ENCODE assay signal across 19 cellular contexts in the genomic region with DNA sequence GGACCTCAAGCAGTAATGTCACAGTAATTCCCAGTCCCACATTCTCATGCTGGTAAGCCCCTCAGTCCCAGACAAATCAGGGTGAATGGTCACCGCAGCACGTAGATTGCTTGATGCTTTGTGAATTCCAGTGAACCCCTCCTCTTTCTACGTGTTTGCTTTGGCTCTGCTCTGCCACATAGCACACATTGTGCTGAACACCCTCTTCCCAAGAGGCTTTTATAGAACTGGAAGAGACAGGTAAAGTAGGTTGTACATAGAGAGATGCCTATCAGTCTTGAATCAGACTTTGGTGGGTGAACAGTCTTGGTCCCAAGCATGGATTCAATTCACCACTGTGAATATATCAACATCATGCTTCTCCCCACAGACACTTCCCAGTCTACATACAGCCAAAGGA. TPM values are rescaled to one million over a fixed set of nuclear protein-coding genes. Genes with fewer than 3 reads are reported as not detected.
A peak's percentile ranks its signal among the peaks of the same experiment; 100 is the strongest.
DNase-seq lines count a peak whose midpoint lies in the region; ATAC-seq, FAIRE-seq and TF ChIP-seq lines count a peak whose summit lies in the region.
"Had no signal": no experiment of that assay in that cellular context is flagged by ENCODE, and none has a peak within 500 bp of the region (broad histone marks: within the 10 kb centered on the region; RNA-seq: fewer than 3 reads in every experiment).

No MANE protein-coding gene starts in this region.

- intact Hi-C loops in IMR-90 (cut with micrococcal nuclease): loop anchor here (2.0 kb wide), 1 partner anchor 14 kb away; no protein-coding TSS in a partner anchor
- intact Hi-C loops in endothelial cell of umbilical vein (cut with micrococcal nuclease): no loop called here
- intact Hi-C loops in left lung (cut with DNase I): no loop called here

- no peak overlapping the region for H2BK5ac ChIP-seq in IMR-90 (ENCODE audit: low read depth, low read length, poor library complexity, severe bottlenecking)

- H2BK20ac ChIP-seq in IMR-90 (ENCODE audit: low read depth, low read length): no peak overlapping the region; the same call in 1 of the 2 replicates

- H2AK5ac ChIP-seq in IMR-90 (ENCODE audit: low read depth, low read length): no peak overlapping the region

- H3K9ac ChIP-seq in IMR-90 (ENCODE audit: low read depth, low read length) (no peak overlapping the region), endothelial cell of umbilical vein (replicated peaks; ENCODE audit: extremely low read depth, insufficient read depth, low read length) (no peak overlapping the region)
- H3K9ac ChIP-seq: BLaER1 treated with 17β-estradiol and CSF1 and Interleukin-3, amounts not matched to agents 10 nM and 100 nM had no signal

- H4K5ac ChIP-seq in IMR-90 (ENCODE audit: low read depth, low read length): no peak overlapping the region

- CTCF ChIA-PET in IMR-90 (lab: Yijun Ruan, JAX): interaction anchor here (0.7 kb wide), 1 partner anchor 11 kb away, joined by 3 read pairs; no protein-coding TSS in a partner anchor
- CTCF ChIA-PET in endothelial cell of umbilical vein (lab: Charles Lee): interaction anchor here (1.5 kb wide), 1 partner anchor 12 kb away, joined by 6 read pairs; no protein-coding TSS in a partner anchor

- no peaks in the 10 kb centered on the region for H3K36me3 ChIP-seq in IMR-90 (ENCODE audit: control insufficient read depth, insufficient read depth, low read length)
- H3K36me3 ChIP-seq in endothelial cell of umbilical vein (ENCODE audit: control insufficient read depth in 2 of 2, extremely low read depth in 1 of 2, insufficient read depth in 2 of 2, low read length in 2 of 2): no peaks in the 10 kb centered on the region
- no peaks in the 10 kb centered on the region for H3K36me3 ChIP-seq in left lung
- H3K36me3 ChIP-seq: BLaER1 treated with 17β-estradiol and CSF1 and Interleukin-3, amounts not matched to agents 10 nM and 100 nM had no signal

- H3K9me3 ChIP-seq in IMR-90 (ENCODE audit: control insufficient read depth, insufficient read depth, low read length) (no peaks in the 10 kb centered on the region), endothelial cell of umbilical vein (replicated peaks; ENCODE audit: control insufficient read depth, insufficient read depth, low read length) (no peaks in the 10 kb centered on the region), left lung (no peaks in the 10 kb centered on the region)
- H3K9me3 ChIP-seq: BLaER1 treated with 17β-estradiol and CSF1 and Interleukin-3, amounts not matched to agents 10 nM and 100 nM had no signal

- H3K14ac ChIP-seq in IMR-90 (replicated peaks; ENCODE audit: low read depth, low read length): no peak overlapping the region

- no peak overlapping the region for H3K18ac ChIP-seq in IMR-90 (ENCODE audit: low read depth, low read length)

- in situ Hi-C loops in IMR-90 (cut with MboI; ENCODE audit: low sequenced_read_pairs): no loop called here

- ATAC-seq in IMR-90 (ENCODE audit: low read depth) (no peak), left lung (peak; percentile 30), HG02588 (IDR thresholded peaks at IDR 0.05; ENCODE audit: unreplicated experiment) (no peak)

- peak overlapping the region; percentile 37 for H2AK9ac ChIP-seq in IMR-90 (replicated peaks; ENCODE audit: low read depth, low read length, poor library complexity)

- no CpG with 5 or more reads among the region's 3 CpGs for WGBS in IMR-90 (ENCODE audit: extremely low coverage in 2 of 2, insufficient read length in 1 of 2), 2 experiments

- H3K79me2 ChIP-seq in endothelial cell of umbilical vein (ENCODE audit: control insufficient read depth, insufficient read depth, low read length): no peaks in the 10 kb centered on the region

- no peak overlapping the region for H2BK120ac ChIP-seq in IMR-90 (ENCODE audit: low read depth, low read length)

- H2AFZ ChIP-seq in IMR-90 (replicated peaks; ENCODE audit: low read length, poor library complexity) (no peak overlapping the region), endothelial cell of umbilical vein (ENCODE audit: low read depth, low read length) (no peak overlapping the region)

- no peak overlapping the region for H3K4me3 ChIP-seq in IMR-90 (ENCODE audit: insufficient read depth, low read depth, low read length)
- H3K4me3 ChIP-seq in endothelial cell of umbilical vein (replicated peaks in 1 of 3; ENCODE audit: insufficient read depth in 1 of 3, low read depth in 1 of 3, low read length in 3 of 3): no peak overlapping the region
- H3K4me3 ChIP-seq in left lung: no peak overlapping the region
- H3K4me3 ChIP-seq: BLaER1 treated with 17β-estradiol and CSF1 and Interleukin-3, amounts not matched to agents 10 nM and 100 nM had no signal

- no peak for FAIRE-seq in endothelial cell of umbilical vein (lab: Jason Lieb, UNC)
- FAIRE-seq: GM12891, GM19239 had no signal

- no peak overlapping the region for H3K56ac ChIP-seq in IMR-90 (ENCODE audit: extremely low read depth, insufficient read depth, low read length)

- H3K27ac ChIP-seq in IMR-90 (ENCODE audit: insufficient read depth, low read length): no peak overlapping the region
- H3K27ac ChIP-seq in endothelial cell of umbilical vein (ENCODE audit: insufficient read depth, low read depth, low read length): no peak overlapping the region
- no peak overlapping the region for H3K27ac ChIP-seq in left lung
- H3K27ac ChIP-seq: BLaER1 treated with 17β-estradiol and CSF1 and Interleukin-3, amounts not matched to agents 10 nM and 100 nM; HL-60 had no signal

- H4K20me1 ChIP-seq in IMR-90 (ENCODE audit: insufficient read depth, low read length) (no peaks in the 10 kb centered on the region), endothelial cell of umbilical vein (replicated peaks; ENCODE audit: control insufficient read depth, extremely low read depth, insufficient read depth, low read length) (no peaks in the 10 kb centered on the region)
- H4K20me1 ChIP-seq: BLaER1 treated with 17β-estradiol and CSF1 and Interleukin-3, amounts not matched to agents 10 nM and 100 nM had no signal

- no peaks in the 10 kb centered on the region for H3K79me1 ChIP-seq in IMR-90 (ENCODE audit: low read depth in 1 of 2, low read length in 2 of 2)

- no peaks in the 10 kb centered on the region for H3K4me1 ChIP-seq in IMR-90 (ENCODE audit: control insufficient read depth, insufficient read depth, low read length)
- no peaks in the 10 kb centered on the region for H3K4me1 ChIP-seq in endothelial cell of umbilical vein (ENCODE audit: control insufficient read depth, extremely low read depth, insufficient read depth, low read length)
- no peaks in the 10 kb centered on the region for H3K4me1 ChIP-seq in left lung

- 0 out of 2 replicates have a peak overlapping the region, but pooled peaks have one; percentile 7 for H4K91ac ChIP-seq in IMR-90 (ENCODE audit: insufficient read depth, low read depth, low read length)

- BruUV-seq in IMR-90 (replicated peaks; lab: Mats Ljungman, UMichigan): no TSS peak
- no TSS peak for BruUV-seq in endothelial cell of umbilical vein (replicated peaks; lab: Mats Ljungman, UMichigan)

- dilution Hi-C loops in IMR-90 (cut with HindIII; ENCODE audit: low sequenced_read_pairs, unreplicated experiment) (no loop called here), endothelial cell of umbilical vein (cut with MboI; ENCODE audit: extremely low pct_ligation_motif_present, low sequenced_read_pairs) (no loop called here)

- no peak overlapping the region for H3K4me2 ChIP-seq in IMR-90 (ENCODE audit: low read depth, low read length)
- no peak overlapping the region for H3K4me2 ChIP-seq in endothelial cell of umbilical vein (ENCODE audit: insufficient read depth, low read length)

- TF ChIP-seq CTCF in GM10266 (IDR thresholded peaks at IDR 0.05; ENCODE audit: control insufficient read depth, insufficient read depth, low read depth, missing control alignments) (no peak), IMR-90 (conservative IDR thresholded peaks at IDR 0.05; ENCODE audit: low read depth, low read length) (no peak), endothelial cell of umbilical vein (IDR thresholded peaks at IDR 0.05; ENCODE audit: extremely low read depth in 1 of 2, insufficient read depth in 1 of 2, low read depth in 1 of 2, low read length in 2 of 2) (no peak), left lung (IDR thresholded peaks at IDR 0.05) (no peak)

- POLR2A ChIA-PET in IMR-90 (lab: Charles Lee; ENCODE audit: unreplicated experiment) (no interaction called here), endothelial cell of umbilical vein (lab: Charles Lee) (no interaction called here)

- peaks cover 9% of the 10 kb centered on the region for H3K27me3 ChIP-seq in IMR-90 (ENCODE audit: control insufficient read depth, insufficient read depth, low read length)
- H3K27me3 ChIP-seq in endothelial cell of umbilical vein (ENCODE audit: control insufficient read depth in 2 of 2, insufficient read depth in 2 of 2, low read length in 2 of 2): no peaks in the 10 kb centered on the region
- peaks cover 0 to 4% of the 10 kb centered on the region in 2 donors for H3K27me3 ChIP-seq in left lung
- H3K27me3 ChIP-seq: BLaER1 treated with 17β-estradiol and CSF1 and Interleukin-3, amounts not matched to agents 10 nM and 100 nM had no signal

- TF ChIP-seq RAD21 in IMR-90 (IDR thresholded peaks at IDR 0.05; ENCODE audit: low read length): no peak

- DNase-seq in GM10266 (ENCODE audit: extremely low spot score) (peak; percentile 0), IMR-90 (no peak), endothelial cell of umbilical vein (ENCODE audit: low read depth, low spot score) (peak; percentile 0), left lung (no peak), NCI-H1694 (lab: John Stamatoyannopoulos, UW) (no peak), SHP77 (lab: John Stamatoyannopoulos, UW) (no peak)
- DNase-seq in stimulated activated CD4-positive, alpha-beta T cell treated with anti-CD3 and anti-CD28 coated beads, Interleukin-2, amount 100 ng/mL, for 24 hours: no peak
- DNase-seq: ACHN; CD4-positive, CD25-positive, alpha-beta regulatory T cell; DMS53; HCEC 1CT; HFFc6 had no signal

- no peak overlapping the region for H3K4ac ChIP-seq in IMR-90 (ENCODE audit: low read depth, low read length)

- H3K9me1 ChIP-seq in IMR-90 (ENCODE audit: insufficient read depth, low read length) (no peaks in the 10 kb centered on the region), endothelial cell of umbilical vein (replicated peaks; ENCODE audit: control insufficient read depth, extremely low read depth, insufficient read depth, low read length) (no peaks in the 10 kb centered on the region)

- H4K8ac ChIP-seq in IMR-90 (ENCODE audit: low read depth in 2 of 2, low read length in 2 of 2): no peak overlapping the region

- TF ChIP-seq POLR2A in IMR-90 (IDR thresholded peaks at IDR 0.05; ENCODE audit: low read depth, low read length): no peak
- TF ChIP-seq POLR2A in endothelial cell of umbilical vein (IDR thresholded peaks at IDR 0.05; ENCODE audit: low read depth, low read length): no peak

- H2BK15ac ChIP-seq in IMR-90 (ENCODE audit: low read depth, low read length): peak overlapping the region; percentile 2; the same call in 1 of the 3 replicates

- no peak overlapping the region for H3K23ac ChIP-seq in IMR-90 (ENCODE audit: low read depth, low read length)

RNA-seq across cellular contexts. Expression of a gene that starts 0.6 kb away (rescaled TPM):
- total RNA-seq in IMR-90 (2012; rRNA removed) (not detected in 2 replicates), endothelial cell of umbilical vein (not detected in 2 replicates), left lung (not detected)
- polyA plus RNA-seq in IMR-90 (2012; rRNA removed) (not detected in 2 replicates), endothelial cell of umbilical vein (not detected in 2 replicates)
- polyA plus RNA-seq in IMR-90 (2012; cell fraction: cytosol; rRNA removed): not detected in 2 replicates
- not detected in 2 replicates for polyA plus RNA-seq in IMR-90 (2012; cell fraction: nucleus; rRNA removed; ENCODE audit: low replicate concordance)
- not detected in 2 replicates for polyA plus RNA-seq in endothelial cell of umbilical vein (2011; cell fraction: cytosol; rRNA removed)
- polyA plus RNA-seq in endothelial cell of umbilical vein (2011; cell fraction: nucleus; rRNA removed): not detected in 2 replicates
- polyA plus RNA-seq in endothelial cell of umbilical vein (2012): not detected in 2 replicates
- not detected in 2 replicates for polyA minus RNA-seq in endothelial cell of umbilical vein
- polyA minus RNA-seq in endothelial cell of umbilical vein (2011; cell fraction: cytosol; rRNA and poly(A)+ RNA removed): not detected
- not detected in 2 replicates for polyA minus RNA-seq in endothelial cell of umbilical vein (2011; cell fraction: nucleus; rRNA and poly(A)+ RNA removed)
- total RNA-seq: A172; CD4-positive, CD25-positive, alpha-beta regulatory T cell; H4; HFFc6 had no signal
- polyA plus RNA-seq: CD4-positive, CD25-positive, alpha-beta regulatory T cell had no signal

RNA-seq across cellular contexts. Expression of a gene that starts 9.4 kb away (rescaled TPM):
- not detected in 2 replicates for total RNA-seq in IMR-90 (2012; rRNA removed)
- polyA plus RNA-seq in IMR-90 (2012; rRNA removed): not detected in 2 replicates
- polyA plus RNA-seq in IMR-90 (2012; cell fraction: cytosol; rRNA removed): not detected in 2 replicates
- not detected in 2 replicates for polyA plus RNA-seq in IMR-90 (2012; cell fraction: nucleus; rRNA removed; ENCODE audit: low replicate concordance)
- not detected in 2 replicates for total RNA-seq in endothelial cell of umbilical vein
- not detected in 2 replicates for polyA plus RNA-seq in endothelial cell of umbilical vein
- polyA plus RNA-seq in endothelial cell of umbilical vein (2011; cell fraction: cytosol; rRNA removed): not detected in 2 replicates
- polyA plus RNA-seq in endothelial cell of umbilical vein (2011; cell fraction: nucleus; rRNA removed): not detected in 2 replicates
- not detected in 2 replicates for polyA plus RNA-seq in endothelial cell of umbilical vein (2012)
- polyA minus RNA-seq in endothelial cell of umbilical vein: not detected in 2 replicates
- polyA minus RNA-seq in endothelial cell of umbilical vein (2011; cell fraction: cytosol; rRNA and poly(A)+ RNA removed): not detected
- not detected in 2 replicates for polyA minus RNA-seq in endothelial cell of umbilical vein (2011; cell fraction: nucleus; rRNA and poly(A)+ RNA removed)
- total RNA-seq in left lung: not detected
- total RNA-seq: A172; CD4-positive, CD25-positive, alpha-beta regulatory T cell; H4; HFFc6 had no signal
- polyA plus RNA-seq: CD4-positive, CD25-positive, alpha-beta regulatory T cell had no signal

RNA-seq across cellular contexts. Expression of a gene that starts 10.9 kb away (rescaled TPM):
- total RNA-seq in IMR-90 (2012; rRNA removed): not detected in 2 replicates
- not detected in 2 replicates for polyA plus RNA-seq in IMR-90 (2012; rRNA removed)
- not detected in 2 replicates for polyA plus RNA-seq in IMR-90 (2012; cell fraction: cytosol; rRNA removed)
- not detected in 2 replicates for polyA plus RNA-seq in IMR-90 (2012; cell fraction: nucleus; rRNA removed; ENCODE audit: low replicate concordance)
- not detected in 2 replicates for total RNA-seq in endothelial cell of umbilical vein
- polyA plus RNA-seq in endothelial cell of umbilical vein: not detected in 2 replicates
- polyA plus RNA-seq in endothelial cell of umbilical vein (2011; cell fraction: cytosol; rRNA removed): not detected in 2 replicates
- polyA plus RNA-seq in endothelial cell of umbilical vein (2011; cell fraction: nucleus; rRNA removed): not detected in 2 replicates
- polyA plus RNA-seq in endothelial cell of umbilical vein (2012): not detected in 2 replicates
- not detected in 2 replicates for polyA minus RNA-seq in endothelial cell of umbilical vein
- polyA minus RNA-seq in endothelial cell of umbilical vein (2011; cell fraction: cytosol; rRNA and poly(A)+ RNA removed): not detected
- not detected in 2 replicates for polyA minus RNA-seq in endothelial cell of umbilical vein (2011; cell fraction: nucleus; rRNA and poly(A)+ RNA removed)
- not detected for total RNA-seq in left lung
- total RNA-seq: A172; CD4-positive, CD25-positive, alpha-beta regulatory T cell; H4; HFFc6 had no signal
- polyA plus RNA-seq: CD4-positive, CD25-positive, alpha-beta regulatory T cell had no signal

RNA-seq across cellular contexts. Expression of a gene that starts 15.1 kb away (rescaled TPM):
- total RNA-seq in IMR-90 (2012; rRNA removed): not detected in 2 replicates
- not detected in 2 replicates for polyA plus RNA-seq in IMR-90 (2012; rRNA removed)
- not detected in 2 replicates for polyA plus RNA-seq in IMR-90 (2012; cell fraction: cytosol; rRNA removed)
- not detected in 2 replicates for polyA plus RNA-seq in IMR-90 (2012; cell fraction: nucleus; rRNA removed; ENCODE audit: low replicate concordance)
- total RNA-seq in endothelial cell of umbilical vein: not detected in 2 replicates
- not detected in 2 replicates for polyA plus RNA-seq in endothelial cell of umbilical vein
- polyA plus RNA-seq in endothelial cell of umbilical vein (2011; cell fraction: cytosol; rRNA removed): not detected in 2 replicates
- not detected in 2 replicates for polyA plus RNA-seq in endothelial cell of umbilical vein (2011; cell fraction: nucleus; rRNA removed)
- not detected in 2 replicates for polyA plus RNA-seq in endothelial cell of umbilical vein (2012)
- not detected in 2 replicates for polyA minus RNA-seq in endothelial cell of umbilical vein
- not detected for polyA minus RNA-seq in endothelial cell of umbilical vein (2011; cell fraction: cytosol; rRNA and poly(A)+ RNA removed)
- polyA minus RNA-seq in endothelial cell of umbilical vein (2011; cell fraction: nucleus; rRNA and poly(A)+ RNA removed): not detected in 2 replicates
- not detected for total RNA-seq in left lung
- total RNA-seq: A172; CD4-positive, CD25-positive, alpha-beta regulatory T cell; H4; HFFc6 had no signal
- polyA plus RNA-seq: CD4-positive, CD25-positive, alpha-beta regulatory T cell had no signal

RNA-seq across cellular contexts. Expression of a gene that starts 26.8 kb away (rescaled TPM):
- total RNA-seq in IMR-90 (2012; rRNA removed) (not detected in 2 replicates), endothelial cell of umbilical vein (not detected in 2 replicates), left lung (not detected)
- polyA plus RNA-seq in IMR-90 (2012; rRNA removed) (not detected in 2 replicates), endothelial cell of umbilical vein (not detected in 2 replicates)
- not detected in 2 replicates for polyA plus RNA-seq in IMR-90 (2012; cell fraction: cytosol; rRNA removed)
- not detected in 2 replicates for polyA plus RNA-seq in IMR-90 (2012; cell fraction: nucleus; rRNA removed; ENCODE audit: low replicate concordance)
- polyA plus RNA-seq in endothelial cell of umbilical vein (2011; cell fraction: cytosol; rRNA removed): not detected in 2 replicates
- polyA plus RNA-seq in endothelial cell of umbilical vein (2011; cell fraction: nucleus; rRNA removed): not detected in 2 replicates
- not detected in 2 replicates for polyA plus RNA-seq in endothelial cell of umbilical vein (2012)
- not detected in 2 replicates for polyA minus RNA-seq in endothelial cell of umbilical vein
- polyA minus RNA-seq in endothelial cell of umbilical vein (2011; cell fraction: cytosol; rRNA and poly(A)+ RNA removed): not detected
- polyA minus RNA-seq in endothelial cell of umbilical vein (2011; cell fraction: nucleus; rRNA and poly(A)+ RNA removed): not detected in 2 replicates
- total RNA-seq: A172; CD4-positive, CD25-positive, alpha-beta regulatory T cell; H4; HFFc6 had no signal
- polyA plus RNA-seq: CD4-positive, CD25-positive, alpha-beta regulatory T cell had no signal

Comparison
In these comparisons a context has a peak if more than half of its experiments do, and no peak if none do; other contexts are left out.
1. DNase-seq: peak in GM10266 (single experiment) and endothelial cell of umbilical vein (single experiment); none in IMR-90 (single experiment), left lung (0 of 2), NCI-H1694 (single experiment), stimulated activated CD4-positive, alpha-beta T cell treated with anti-CD3 and anti-CD28 coated beads, Interleukin-2, amount 100 ng/mL, for 24 hours (0 of 2) and SHP77 (0 of 2).